Comparison of ENCODE assay signal across 21 cellular contexts in genomic region chrX:70089575-70090297, GRCh38. TPM values are rescaled to one million over a fixed set of nuclear protein-coding genes. Genes with fewer than 3 reads are reported as not detected.
DNase-seq lines count a peak whose midpoint lies in the region; ATAC-seq and TF ChIP-seq lines count a peak whose summit lies in the region.
"Had no signal": no experiment of that assay in that cellular context is flagged by ENCODE, and none has a peak within 500 bp of the region (broad histone marks: within the 10 kb centered on the region; RNA-seq: fewer than 3 reads in every experiment).

No MANE protein-coding gene starts in this region.

- TF ChIP-seq CTCF in VCaP (conservative IDR thresholded peaks at IDR 0.05) (no peak), fibroblast of the aortic adventitia (IDR thresholded peaks at IDR 0.05; ENCODE audit: insufficient read depth, low read length) (no peak), thyroid gland (IDR thresholded peaks at IDR 0.05) (no peak)

- DNase-seq in A172 (ENCODE audit: low spot score): peak; percentile 19
- peak; percentile 54 for DNase-seq in GM04504 (ENCODE audit: low read depth)
- DNase-seq in fibroblast of the aortic adventitia (ENCODE audit: low read depth): peak; percentile 25
- no peak for DNase-seq in NCI-H82 (lab: John Stamatoyannopoulos, UW)
- no peak for DNase-seq in thyroid gland
- DNase-seq in midbrain (lab: John Stamatoyannopoulos, UW): no peak
- DNase-seq: 8988T; activated CD4-positive, alpha-beta T cell treated with anti-CD3 and anti-CD28 coated beads for 1 hour; activated naive CD8-positive, alpha-beta T cell treated with anti-CD3 and anti-CD28 coated beads for 36 hours; CD4-positive, alpha-beta memory T cell; DMS79 treated with DMSO at 0.1 percent for 48 hours; NCI-H1105 treated with DMSO at 0.1 percent for 48 hours; NCI-H2171 treated with DMSO at 0.1 percent for 48 hours; NCI-H748 treated with DMSO at 0.1 percent for 48 hours; retina; testis had no signal

- 40 to 71% methylated on average over 1 of the region's 1 CpG for WGBS in thyroid gland, 2 donors

- no peak for TF ChIP-seq POLR2A in thyroid gland (IDR thresholded peaks at IDR 0.05)

- H3K36me3 ChIP-seq in thyroid gland: no peaks in the 10 kb centered on the region
- H3K36me3 ChIP-seq: cardiac muscle cell, neutrophil had no signal

- no peak for ATAC-seq in GM21825 (IDR thresholded peaks at IDR 0.05; ENCODE audit: unreplicated experiment)

- H3K4me3 ChIP-seq in fibroblast of the aortic adventitia (ENCODE audit: low read depth, low read length): no peak overlapping the region
- no peak overlapping the region for H3K4me3 ChIP-seq in thyroid gland (replicated peaks in 1 of 3)
- H3K4me3 ChIP-seq: cardiac muscle cell, testis had no signal

- H3K9me3 ChIP-seq in thyroid gland: no peaks in the 10 kb centered on the region
- H3K9me3 ChIP-seq: neutrophil, testis had no signal

- intact Hi-C loops in thyroid gland (cut with DNase I): loop anchor here (10.0 kb wide), 2 partner anchors 55 to 555 kb away; no protein-coding TSS in a partner anchor

- H3K27ac ChIP-seq in VCaP: peak overlapping the region; percentile 90
- no peak overlapping the region for H3K27ac ChIP-seq in thyroid gland
- H3K27ac ChIP-seq: cardiac muscle cell, neutrophil, testis had no signal

- peaks cover 11 to 17% of the 10 kb centered on the region in 2 donors for H3K4me1 ChIP-seq in thyroid gland
- H3K4me1 ChIP-seq: testis had no signal

- no peaks in the 10 kb centered on the region for H3K27me3 ChIP-seq in thyroid gland
- H3K27me3 ChIP-seq: cardiac muscle cell, neutrophil, testis had no signal

RNA-seq across cellular contexts. Expression of gene OTUD6A, which starts 27.5 kb away (rescaled TPM):
- total RNA-seq in A172 (2014; rRNA removed; shearing (Covaris generic)): not detected in 2 replicates
- total RNA-seq in fibroblast of the aortic adventitia (ENCODE audit: low replicate concordance) (not detected in 2 replicates), thyroid gland (not detected)
- total RNA-seq: activated naive CD8-positive, alpha-beta T cell treated with anti-CD3 and anti-CD28 coated beads for 36 hours; cardiac muscle cell; CD4-positive, alpha-beta memory T cell; SK-MEL-5 had no signal

RNA-seq across cellular contexts. Expression of gene AWAT2, which starts 40.0 kb away (rescaled TPM):
- not detected in 2 replicates for total RNA-seq in A172 (2014; rRNA removed; shearing (Covaris generic))
- total RNA-seq in fibroblast of the aortic adventitia (ENCODE audit: low replicate concordance) (under 0.01 TPM in 1 of 2 replicates, not detected in the other), thyroid gland (not detected)
- total RNA-seq: activated naive CD8-positive, alpha-beta T cell treated with anti-CD3 and anti-CD28 coated beads for 36 hours; cardiac muscle cell; CD4-positive, alpha-beta memory T cell; SK-MEL-5 had no signal

RNA-seq across cellular contexts. Expression of gene IGBP1, which starts 43.5 kb away (rescaled TPM):
- total RNA-seq in A172 (2014; rRNA removed; shearing (Covaris generic)): 44.1 and 45.0 TPM in 2 replicates
- total RNA-seq in fibroblast of the aortic adventitia (ENCODE audit: low replicate concordance): 64.6 and 117 TPM in 2 replicates
- 10 to 100 TPM; 63.5 to 96.7 (median 80.7) TPM for total RNA-seq in thyroid gland

Comparison
In these comparisons a context has a peak if more than half of its experiments do, and no peak if none do; other contexts are left out.
1. DNase-seq: peak in A172 (single experiment), GM04504 (single experiment) and fibroblast of the aortic adventitia (single experiment); none in NCI-H82 (single experiment), thyroid gland (0 of 2) and midbrain (single experiment).